In genomic region chr22:22827187-22827948, GRCh38 we compare ENCODE assay signal across 24 cellular contexts.
"Had no signal": no experiment of that assay in that cellular context is flagged by ENCODE, and none has a peak within 500 bp of the region (broad histone marks: within the 10 kb centered on the region; RNA-seq: fewer than 3 reads in every experiment).

No MANE protein-coding gene starts in this region.

- FAIRE-seq: endothelial cell of umbilical vein had no signal

- DNase-seq: colonic mucosa; effector CD8-positive, alpha-beta T cell; esophagus squamous epithelium; foreskin melanocyte; hypothalamus; immature natural killer cell; islet precursor cell; kidney glomerular epithelial cell; left colon; left ventricle myocardium superior; lower lobe of right lung; naive B cell; posterior cingulate gyrus; psoas muscle; right cardiac atrium; sigmoid colon; stimulated activated CD4-positive, alpha-beta T cell treated with anti-CD3 and anti-CD28 coated beads, Interleukin-2, amount 100 ng/mL, for 24 hours; stimulated activated CD4-positive, alpha-beta T cell treated with anti-CD3 and anti-CD28 coated beads, Interleukin-4, amount 100 ng/mL, for 24 hours; stimulated activated naive CD4-positive, alpha-beta T cell treated with Interleukin-2 at 50 U/mL for 16 hours; stomach; thyroid gland had no signal

- H3K36me3 ChIP-seq: colonic mucosa, esophagus squamous epithelium, lower lobe of right lung, sigmoid colon, stomach, thyroid gland had no signal

- H3K9me3 ChIP-seq: colonic mucosa, lower lobe of right lung, thyroid gland had no signal

- H3K27ac ChIP-seq: colonic mucosa, esophagus squamous epithelium, lower lobe of right lung, psoas muscle, sigmoid colon, stomach, thyroid gland had no signal

- H3K4me1 ChIP-seq: colonic mucosa, esophagus squamous epithelium, lower lobe of right lung, psoas muscle, thyroid gland had no signal

- H3K27me3 ChIP-seq: colonic mucosa, sigmoid colon, thyroid gland had no signal

- ATAC-seq: left colon; left ventricle myocardium superior; lower lobe of right lung; natural killer cell treated with Interleukin-12 subunit alpha and Interleukin-12 subunit beta and Interleukin-15 and Interleukin-18, amount 100 ng/mL, for 72 hours; psoas muscle; right cardiac atrium; stimulated activated effector memory CD8-positive, alpha-beta T cell treated with anti-CD3 and anti-CD28 coated beads, Interleukin-12 subunit alpha, Interleukin-12 subunit beta, amount 100 ng/mL, for 72 hours had no signal

- H3K4me3 ChIP-seq: colonic mucosa, esophagus squamous epithelium, lower lobe of right lung, psoas muscle, sigmoid colon, stomach, thyroid gland had no signal
